10 cellular contexts compared by ENCODE assay signal in the genomic region with DNA sequence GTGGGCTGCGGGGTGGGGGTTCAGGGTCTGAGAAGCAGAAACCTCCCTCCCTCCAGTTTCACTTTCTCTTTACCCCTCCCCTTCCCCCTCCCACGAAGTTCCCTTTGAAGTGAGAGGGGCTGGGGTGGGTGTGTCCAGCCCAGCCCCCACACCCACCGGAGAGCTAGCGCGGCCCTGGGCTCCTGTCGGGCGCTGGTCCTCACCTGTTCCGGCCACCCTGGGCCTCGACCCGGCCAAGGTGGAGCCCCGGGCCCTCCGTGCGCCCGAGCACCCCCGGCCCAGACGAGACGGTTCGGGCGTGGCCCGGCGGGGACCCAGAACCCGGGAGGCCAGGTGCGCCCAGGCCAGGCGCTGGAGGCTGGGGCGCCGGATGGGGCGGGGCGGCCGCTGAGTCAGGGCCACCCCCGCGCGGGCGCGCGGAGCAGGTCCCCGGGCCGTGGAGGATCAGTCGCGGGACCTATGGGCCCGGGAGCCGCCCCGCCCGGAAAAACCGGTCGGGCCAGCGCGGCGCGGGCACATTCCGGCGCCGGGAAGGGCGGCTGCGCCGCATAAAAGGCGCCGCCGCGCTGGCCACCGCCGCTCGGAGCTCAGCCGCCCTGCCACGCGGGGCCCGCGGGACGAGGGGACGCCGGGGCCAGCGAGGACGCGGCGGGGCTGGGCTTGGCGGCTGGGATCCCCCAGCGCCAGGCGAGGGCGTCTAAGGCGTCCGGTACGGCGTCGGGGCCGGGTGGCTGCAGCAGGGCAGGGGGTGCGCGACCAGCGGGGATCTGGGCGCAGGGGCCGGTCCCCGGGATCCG. TPM values are rescaled to one million over a fixed set of nuclear protein-coding genes. Genes with fewer than 3 reads are reported as not detected.
A peak's percentile ranks its signal among the peaks of the same experiment; 100 is the strongest.
DNase-seq lines count a peak whose midpoint lies in the region; ATAC-seq, FAIRE-seq and TF ChIP-seq lines count a peak whose summit lies in the region.
"Had no signal": no experiment of that assay in that cellular context is flagged by ENCODE, and none has a peak within 500 bp of the region (broad histone marks: within the 10 kb centered on the region; RNA-seq: fewer than 3 reads in every experiment).

No MANE protein-coding gene starts in this region.

- DNase-seq in DMS79 treated with DMSO at 0.1 percent for 48 hours (lab: John Stamatoyannopoulos, UW), result peak; percentile 13
- DNase-seq in DMS79 (lab: John Stamatoyannopoulos, UW), result no peak
- DNase-seq in bronchial epithelial cell (ENCODE audit: low read depth), result peak; percentile 54
- peak; percentile 29 for DNase-seq in kidney tubule cell (ENCODE audit: low spot score)
- DNase-seq in stimulated activated naive CD8-positive, alpha-beta T cell treated with anti-CD3 and anti-CD28 coated beads, Interleukin-15, amount 100 ng/mL, for 72 hours, result peak in 1 of 2 donors; percentile 8
- DNase-seq in NOMO-1 treated with dmso at 0.1 percent for 144 hours (lab: John Stamatoyannopoulos, UW; ENCODE audit: unreplicated experiment), result no peak
- DNase-seq: ACHN had no signal

- TF ChIP-seq CTCF in bronchial epithelial cell (IDR thresholded peaks at IDR 0.05; ENCODE audit: insufficient read depth, low read length, severe bottlenecking), result no peak

- H3K4me3 Mint-ChIP-seq in stimulated activated naive CD8-positive, alpha-beta T cell treated with anti-CD3 and anti-CD28 coated beads, Interleukin-15, amount 100 ng/mL, for 72 hours, result peak overlapping the region; percentile 29 to 64

- H3K27me3 Mint-ChIP-seq in stimulated activated naive CD8-positive, alpha-beta T cell treated with anti-CD3 and anti-CD28 coated beads, Interleukin-15, amount 100 ng/mL, for 72 hours, result peaks cover 73% of the 10 kb centered on the region

- H3K36me3 ChIP-seq in bronchial epithelial cell (ENCODE audit: control insufficient read depth, insufficient read depth, low read length), result no peaks in the 10 kb centered on the region

- no peaks in the 10 kb centered on the region for H3K9me3 Mint-ChIP-seq in stimulated activated naive CD8-positive, alpha-beta T cell treated with anti-CD3 and anti-CD28 coated beads, Interleukin-15, amount 100 ng/mL, for 72 hours

- peak; percentile 34 for ATAC-seq in stimulated activated naive CD8-positive, alpha-beta T cell treated with anti-CD3 and anti-CD28 coated beads, Interleukin-15, amount 100 ng/mL, for 72 hours
- no peak for ATAC-seq in HG02798 (IDR thresholded peaks at IDR 0.05; ENCODE audit: poor library complexity, unreplicated experiment)
- ATAC-seq in HG03460 (IDR thresholded peaks at IDR 0.05; ENCODE audit: unreplicated experiment), result no peak

- peaks cover 1% of the 10 kb centered on the region for H3K27me3 ChIP-seq in bronchial epithelial cell (ENCODE audit: control insufficient read depth, insufficient read depth, low read length)

- no peak overlapping the region for H3K27ac Mint-ChIP-seq in stimulated activated naive CD8-positive, alpha-beta T cell treated with anti-CD3 and anti-CD28 coated beads, Interleukin-15, amount 100 ng/mL, for 72 hours

- peaks cover 6% of the 10 kb centered on the region for H3K4me1 Mint-ChIP-seq in stimulated activated naive CD8-positive, alpha-beta T cell treated with anti-CD3 and anti-CD28 coated beads, Interleukin-15, amount 100 ng/mL, for 72 hours

- peak overlapping the region; percentile 85 for H3K4me3 ChIP-seq in bronchial epithelial cell (ENCODE audit: low read depth, low read length)

- no peak for FAIRE-seq in bronchial epithelial cell (lab: Jason Lieb, UNC)

RNA-seq across cellular contexts. Expression of gene KIF26A, which starts 21.6 kb away (rescaled TPM):
- total RNA-seq in bronchial epithelial cell, result 0.26 and 1.0 TPM in 2 replicates
- total RNA-seq: RPMI7951 had no signal

RNA-seq across cellular contexts. Expression of gene ASPG, which starts 31.2 kb away (rescaled TPM):
- 0.53 and 6.9 TPM in 2 replicates for total RNA-seq in bronchial epithelial cell
- total RNA-seq: RPMI7951 had no signal

Comparison
In these comparisons a context has a peak if more than half of its experiments do, and no peak if none do; other contexts are left out.
1. DNase-seq: peak in DMS79 treated with DMSO at 0.1 percent for 48 hours (single experiment), bronchial epithelial cell (single experiment) and kidney tubule cell (single experiment); none in DMS79 (single experiment) and NOMO-1 treated with dmso at 0.1 percent for 144 hours (single experiment).